ENCODE assay signal across 8 cellular contexts in the genomic region with DNA sequence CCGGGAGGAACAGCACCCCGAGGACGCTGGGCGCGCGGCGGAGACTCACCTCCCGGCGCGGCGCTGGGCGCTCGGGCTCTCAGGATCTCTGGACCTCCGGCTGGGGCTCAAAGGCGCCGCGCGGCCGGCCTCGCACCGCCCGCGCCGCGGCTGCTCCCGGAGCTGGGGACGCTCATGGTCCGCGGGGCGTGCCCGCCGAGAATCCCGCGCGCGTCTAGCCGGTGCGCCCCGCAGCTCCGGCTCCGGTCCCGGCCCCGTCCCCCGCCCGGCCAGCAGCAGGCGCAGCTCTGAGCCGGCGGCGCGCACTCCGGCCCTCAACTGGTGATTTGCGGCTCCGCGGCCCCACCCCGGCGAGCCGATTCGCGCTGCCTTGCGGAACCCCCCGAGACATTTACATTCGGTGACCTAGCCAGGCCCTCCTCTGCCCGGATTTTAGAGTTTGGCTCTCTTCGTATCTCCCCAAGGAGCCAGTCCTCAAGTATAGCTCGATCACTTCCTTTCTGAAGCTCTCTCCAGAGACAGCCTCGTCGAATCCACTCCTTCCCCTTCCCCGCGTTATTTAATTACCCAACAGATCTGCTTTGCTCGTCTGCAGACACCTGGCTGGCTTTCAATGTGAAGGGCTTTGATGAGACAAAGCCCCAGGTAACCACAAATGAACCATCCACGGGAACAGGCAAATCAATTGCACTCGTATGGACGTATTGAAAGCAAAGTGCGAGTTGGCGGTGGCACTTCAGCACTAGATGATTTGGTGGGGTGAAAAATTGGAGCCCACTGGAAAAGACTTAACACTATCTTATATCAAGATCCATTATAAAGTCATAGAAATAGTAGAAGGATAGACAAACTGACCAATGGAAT. TPM values are rescaled to one million over a fixed set of nuclear protein-coding genes. Genes with fewer than 3 reads are reported as not detected.
DNase-seq lines count a peak whose midpoint lies in the region; ATAC-seq, FAIRE-seq and TF ChIP-seq lines count a peak whose summit lies in the region.

Gene BCAR3 (minus strand): TSS at position 289 of the 864 bp plus-strand sequence. CDS start 6,907 bp downstream, outside the sequence.

- H3K4me3 ChIP-seq in A549 = peak within 1 kb of the TSS; percentile 94
- H3K4me3 ChIP-seq in GM12864 (ENCODE audit: low read depth, low read length) = peak within 1 kb of the TSS; percentile 78
- H3K4me3 ChIP-seq in HEK293 (ENCODE audit: low read depth, low read length) = peak within 1 kb of the TSS; percentile 58
- peak within 1 kb of the TSS; percentile 86 for H3K4me3 ChIP-seq in WI38 (ENCODE audit: low read depth, low read length)
- H3K4me3 ChIP-seq in muscle layer of colon (ENCODE audit: low read depth in 1 of 2, low read length in 2 of 2) = peak within 1 kb of the TSS; percentile 73 to 87
- H3K4me3 ChIP-seq in aorta (ENCODE audit: low read length in 2 of 2) = peak within 1 kb of the TSS; percentile 57 to 79

- TF ChIP-seq CTCF in A549 (IDR thresholded peaks at IDR 0.05) (peak; percentile 27; the same call in 2 of the 3 replicates), GM12864 (IDR thresholded peaks at IDR 0.05; ENCODE audit: low read depth, low read length, missing control alignments) (peak; percentile 39), HEK293 (tag by site-specific recombination; IDR thresholded peaks at IDR 0.05) (no peak; the same call in 1 of the 2 replicates), WI38 (IDR thresholded peaks at IDR 0.05; ENCODE audit: low read depth, low read length) (0 out of 2 replicates have a peak, but pooled peaks have one; percentile 10)

- TF ChIP-seq POLR2A in A549 (IDR thresholded peaks at IDR 0.05; ENCODE audit: low read length) = peak; percentile 61

- FAIRE-seq in A549 (lab: Jason Lieb, UNC) = no peak

- TF ChIP-seq RAD21 in A549 (conservative IDR thresholded peaks at IDR 0.05 in 1 of 2, IDR thresholded peaks at IDR 0.05 in 1 of 2) = peak in 1 of 2 experiments; percentile 46; a peak in 2 of 5 replicates

- H3K27ac ChIP-seq in A549 = peak within 1 kb of the TSS; percentile 93 to 100
- peak within 1 kb of the TSS; percentile 73; the same call in 1 of the 2 replicates for H3K27ac ChIP-seq in HEK293 (ENCODE audit: extremely low read depth, low read depth, low read length)
- peak within 1 kb of the TSS; percentile 76 for H3K27ac ChIP-seq in muscle layer of colon (ENCODE audit: low read depth, low read length)
- H3K27ac ChIP-seq in aorta (ENCODE audit: low read depth in 1 of 2, low read length in 2 of 2) = peak within 1 kb of the TSS; percentile 43 to 73

- TF ChIP-seq EP300 in A549 (IDR thresholded peaks at IDR 0.05) = no peak

- H3K4me1 ChIP-seq in A549 (peaks cover 49% of the 10 kb centered on the region), HEK293 (ENCODE audit: control insufficient read depth, insufficient read depth, low read length) (peaks cover 22% of the 10 kb centered on the region), muscle layer of colon (ENCODE audit: insufficient read depth, low read length) (peaks cover 13% of the 10 kb centered on the region), aorta (ENCODE audit: control insufficient read depth in 1 of 2, insufficient read depth in 2 of 2, low read length in 2 of 2) (no peaks in the 10 kb centered on the region)

- POLR2A ChIA-PET in A549 (lab: Yijun Ruan, JAX) (interaction anchor here (0.6 to 2.4 kb wide), 11 partner anchors 9 to 177 kb away, joined by 3 to 11 read pairs (median 4); no protein-coding TSS in a partner anchor), HEK293 (lab: Yijun Ruan, JAX) (interaction anchor here (0.8 to 1.5 kb wide), 4 partner anchors 10 to 117 kb away, joined by 3 to 10 read pairs (median 4); no protein-coding TSS in a partner anchor)

- CTCF ChIA-PET in A549 (lab: Yijun Ruan, JAX) = interaction anchor here (0.6 to 5.8 kb wide), 18 partner anchors 8 to 202 kb away, joined by 3 to 40 read pairs (median 4); no protein-coding TSS in a partner anchor
- CTCF ChIA-PET in HEK293 (lab: Yijun Ruan, JAX) = interaction anchor here (0.8 to 3.1 kb wide), 6 partner anchors 10 to 344 kb away, joined by 3 to 18 read pairs (median 4); no protein-coding TSS in a partner anchor

- H3K9ac ChIP-seq in muscle layer of colon (ENCODE audit: low read length) = peak within 1 kb of the TSS; percentile 87

- WGBS in A549 (ENCODE audit: missing lambda C conversion rate) = 3% methylated on average over 32 of the region's 75 CpGs
- 4 to 6% methylated on average over 51 to 75 of the region's 75 CpGs for WGBS in aorta, 2 donors

- intact Hi-C loops in aorta (cut with DNase I) = loop anchor here (5.0 kb wide), 3 partner anchors 39 to 131 kb away; no protein-coding TSS in a partner anchor

- no peaks in the 10 kb centered on the region for H3K9me3 ChIP-seq in A549
- no peaks in the 10 kb centered on the region for H3K9me3 ChIP-seq in HEK293 (ENCODE audit: control insufficient read depth, insufficient read depth, low read depth, low read length)
- H3K9me3 ChIP-seq in muscle layer of colon (ENCODE audit: low read length) = no peaks in the 10 kb centered on the region
- no peaks in the 10 kb centered on the region for H3K9me3 ChIP-seq in aorta (ENCODE audit: control insufficient read depth, low read length)

- no peaks in the 10 kb centered on the region for H3K36me3 ChIP-seq in HEK293 (ENCODE audit: control insufficient read depth in 2 of 2, insufficient read depth in 1 of 2, low read length in 2 of 2)
- no peaks in the 10 kb centered on the region for H3K36me3 ChIP-seq in muscle layer of colon (ENCODE audit: insufficient read depth, low read length)
- no peaks in the 10 kb centered on the region for H3K36me3 ChIP-seq in aorta (ENCODE audit: control insufficient read depth in 1 of 2, insufficient read depth in 2 of 2, low read length in 1 of 2)

- H3K4me2 ChIP-seq in A549 = peak within 1 kb of the TSS; percentile 98

- H3K27me3 ChIP-seq in muscle layer of colon (ENCODE audit: control insufficient read depth in 1 of 2, insufficient read depth in 2 of 2, low read length in 2 of 2) = no peaks in the 10 kb centered on the region
- H3K27me3 ChIP-seq in aorta (ENCODE audit: control insufficient read depth in 1 of 2, insufficient read depth in 2 of 2, low read length in 1 of 2) = no peaks in the 10 kb centered on the region

- ATAC-seq in A549 (peak; percentile 81 to 83), aorta (ENCODE audit: low FRiP score) (peak; percentile 78)

- DNase-seq in A549 (ENCODE audit: low read depth in 1 of 2, low spot score in 1 of 2) = peak in 1 of 2 experiments; percentile 70
- DNase-seq in GM12864 (ENCODE audit: low read depth) = no peak
- DNase-seq in NCI-H1105 (lab: John Stamatoyannopoulos, UW) = peak; percentile 77
- peak; percentile 78 for DNase-seq in fibroblast of gingiva (ENCODE audit: low read depth)
- peak; percentile 84 to 90 for DNase-seq in aorta

TF ChIP-seq in A549, 52 proteins besides CTCF, POLR2A, EP300 and RAD21 (continues in another document):
- TF ChIP-seq E2F6 (IDR thresholded peaks at IDR 0.05; ENCODE audit: borderline replicate concordance, low read depth) (no peak), JUN (IDR thresholded peaks at IDR 0.05) (peak in 1 of 2 experiments; percentile 56; a peak in 2 of 5 replicates), ZC3H11A (IDR thresholded peaks at IDR 0.05) (no peak), SMC3 (IDR thresholded peaks at IDR 0.05) (peak; percentile 50; the same call in 2 of the 3 replicates)
- TF ChIP-seq, protein P1, sequence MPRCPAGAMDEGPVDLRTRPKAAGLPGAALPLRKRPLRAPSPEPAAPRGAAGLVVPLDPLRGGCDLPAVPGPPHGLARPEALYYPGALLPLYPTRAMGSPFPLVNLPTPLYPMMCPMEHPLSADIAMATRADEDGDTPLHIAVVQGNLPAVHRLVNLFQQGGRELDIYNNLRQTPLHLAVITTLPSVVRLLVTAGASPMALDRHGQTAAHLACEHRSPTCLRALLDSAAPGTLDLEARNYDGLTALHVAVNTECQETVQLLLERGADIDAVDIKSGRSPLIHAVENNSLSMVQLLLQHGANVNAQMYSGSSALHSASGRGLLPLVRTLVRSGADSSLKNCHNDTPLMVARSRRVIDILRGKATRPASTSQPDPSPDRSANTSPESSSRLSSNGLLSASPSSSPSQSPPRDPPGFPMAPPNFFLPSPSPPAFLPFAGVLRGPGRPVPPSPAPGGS (IDR thresholded peaks at IDR 0.05) = peak; percentile 54; the same call in 1 of the 3 replicates

TF ChIP-seq in HEK293, 187 proteins besides CTCF, POLR2A, EP300 and RAD21 (continues in another document):
- TF ChIP-seq, protein P2, sequence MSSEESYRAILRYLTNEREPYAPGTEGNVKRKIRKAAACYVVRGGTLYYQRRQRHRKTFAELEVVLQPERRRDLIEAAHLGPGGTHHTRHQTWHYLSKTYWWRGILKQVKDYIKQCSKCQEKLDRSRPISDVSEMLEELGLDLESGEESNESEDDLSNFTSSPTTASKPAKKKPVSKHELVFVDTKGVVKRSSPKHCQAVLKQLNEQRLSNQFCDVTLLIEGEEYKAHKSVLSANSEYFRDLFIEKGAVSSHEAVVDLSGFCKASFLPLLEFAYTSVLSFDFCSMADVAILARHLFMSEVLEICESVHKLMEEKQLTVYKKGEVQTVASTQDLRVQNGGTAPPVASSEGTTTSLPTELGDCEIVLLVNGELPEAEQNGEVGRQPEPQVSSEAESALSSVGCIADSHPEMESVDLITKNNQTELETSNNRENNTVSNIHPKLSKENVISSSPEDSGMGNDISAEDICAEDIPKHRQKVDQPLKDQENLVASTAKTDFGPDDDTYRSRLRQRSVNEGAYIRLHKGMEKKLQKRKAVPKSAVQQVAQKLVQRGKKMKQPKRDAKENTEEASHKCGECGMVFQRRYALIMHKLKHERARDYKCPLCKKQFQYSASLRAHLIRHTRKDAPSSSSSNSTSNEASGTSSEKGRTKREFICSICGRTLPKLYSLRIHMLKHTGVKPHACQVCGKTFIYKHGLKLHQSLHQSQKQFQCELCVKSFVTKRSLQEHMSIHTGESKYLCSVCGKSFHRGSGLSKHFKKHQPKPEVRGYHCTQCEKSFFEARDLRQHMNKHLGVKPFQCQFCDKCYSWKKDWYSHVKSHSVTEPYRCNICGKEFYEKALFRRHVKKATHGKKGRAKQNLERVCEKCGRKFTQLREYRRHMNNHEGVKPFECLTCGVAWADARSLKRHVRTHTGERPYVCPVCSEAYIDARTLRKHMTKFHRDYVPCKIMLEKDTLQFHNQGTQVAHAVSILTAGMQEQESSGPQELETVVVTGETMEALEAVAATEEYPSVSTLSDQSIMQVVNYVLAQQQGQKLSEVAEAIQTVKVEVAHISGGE (tag by site-specific recombination; conservative IDR thresholded peaks at IDR 0.05; ENCODE audit: low read depth) = no peak

RNA-seq across cellular contexts. Expression of gene BCAR3, which starts in this region (rescaled TPM):
- 31.6 and 32.1 TPM in 2 replicates for polyA plus RNA-seq in A549 (2011; rRNA removed)
- 28.6 and 37.0 TPM in 2 replicates for polyA plus RNA-seq in A549 (2012; cell fraction: cytosol; rRNA removed)
- polyA plus RNA-seq in A549 (2012; cell fraction: nucleus; rRNA removed) = 40.5 and 50.4 TPM in 2 replicates
- 29.8 to 35.8 TPM (median 33.4 TPM) in 3 replicates for polyA plus RNA-seq in A549 (2017; fragmentation: RNase III; extraction: RNeasy Plus Mini Kit Qiagen cat#74134 plus additional on column Dnase treatment)
- 27.5 and 30.0 TPM in 2 replicates for polyA minus RNA-seq in A549 (2011; rRNA and poly(A)+ RNA removed)
- 10 to 100 TPM; 18.4 to 24.1 TPM for total RNA-seq in aorta
- 10 to 100 TPM in 1 of 2 donors, 1 to 10 TPM in 1; 8.4 to 13.7 TPM for polyA plus RNA-seq in aorta

Comparison
In these comparisons a context has a peak if more than half of its experiments do, and no peak if none do; other contexts are left out.
1. Of the 5 proteins assayed by ChIP-seq in both HEK293 and A549: peak only in HEK293: PBX3; only in A549: CTCF; in both: none; in neither: 3.